ENCODE assay signal across 11 cellular contexts in genomic region chr10:50594012-50594411, GRCh38. TPM values are rescaled to one million over a fixed set of nuclear protein-coding genes. Genes with fewer than 3 reads are reported as not detected.
DNase-seq lines count a peak whose midpoint lies in the region; ATAC-seq and TF ChIP-seq lines count a peak whose summit lies in the region.
"Had no signal": no experiment of that assay in that cellular context is flagged by ENCODE, and none has a peak within 500 bp of the region (broad histone marks: within the 10 kb centered on the region; RNA-seq: fewer than 3 reads in every experiment).

No MANE protein-coding gene starts in this region.

- H3K4me3 ChIP-seq in brain microvascular endothelial cell (ENCODE audit: low read depth, low read length) (no peak overlapping the region), suprapubic skin (no peak overlapping the region)
- H3K4me3 ChIP-seq: dorsolateral prefrontal cortex had no signal

- TF ChIP-seq CTCF in brain microvascular endothelial cell (IDR thresholded peaks at IDR 0.05; ENCODE audit: low read depth, low read length, missing control alignments) (no peak), mesothelial cell of epicardium (IDR thresholded peaks at IDR 0.05; ENCODE audit: unreplicated experiment) (no peak), suprapubic skin (IDR thresholded peaks at IDR 0.05) (no peak)

- no peak for TF ChIP-seq EP300 in suprapubic skin (IDR thresholded peaks at IDR 0.05)

- H3K27ac ChIP-seq in brain microvascular endothelial cell (peak overlapping the region; percentile 46), suprapubic skin (no peak overlapping the region)

- H3K36me3 ChIP-seq in brain microvascular endothelial cell (replicated peaks) = no peaks in the 10 kb centered on the region
- peaks cover 10% of the 10 kb centered on the region for H3K36me3 ChIP-seq in suprapubic skin

- H3K27me3 ChIP-seq in brain microvascular endothelial cell (replicated peaks) (no peaks in the 10 kb centered on the region), suprapubic skin (no peaks in the 10 kb centered on the region)
- H3K27me3 ChIP-seq: dorsolateral prefrontal cortex had no signal

- DNase-seq in DMS53 (lab: John Stamatoyannopoulos, UW) = peak; percentile 82
- peak; percentile 32 for DNase-seq in NCI-H1105 treated with DMSO at 0.1 percent for 48 hours (lab: John Stamatoyannopoulos, UW)
- DNase-seq in brain microvascular endothelial cell = peak; percentile 73
- DNase-seq in kidney tubule cell (ENCODE audit: low spot score) = peak; percentile 39
- no peak for DNase-seq in hypothalamus (lab: John Stamatoyannopoulos, UW)
- DNase-seq in mesothelial cell of epicardium (ENCODE audit: low spot score in 2 of 2, unreplicated experiment in 2 of 2) = no peak
- no peak for DNase-seq in suprapubic skin (ENCODE audit: low spot score in 2 of 2)
- DNase-seq: activated T-cell treated with anti-CD3 and anti-CD28 coated beads, Interleukin-2, amount 50 U/mL, for 1 hour; dorsolateral prefrontal cortex; left cardiac atrium had no signal

- H3K36me3 Mint-ChIP-seq in mesothelial cell of epicardium = no peaks in the 10 kb centered on the region

- no peak overlapping the region for H3K4me3 Mint-ChIP-seq in mesothelial cell of epicardium

- no peaks in the 10 kb centered on the region for H3K9me3 Mint-ChIP-seq in mesothelial cell of epicardium

- in situ Hi-C loops in brain microvascular endothelial cell (cut with HindIII; ENCODE audit: low pct_ligation_motif_present, low sequenced_read_pairs) = no loop called here

- H3K27me3 Mint-ChIP-seq in mesothelial cell of epicardium (ENCODE audit: low read depth) = no peaks in the 10 kb centered on the region

- ATAC-seq in GM21526 (IDR thresholded peaks at IDR 0.05; ENCODE audit: low FRiP score, unreplicated experiment) = no peak

- no peaks in the 10 kb centered on the region for H3K9me3 ChIP-seq in suprapubic skin

- H3K4me1 ChIP-seq in suprapubic skin = peaks cover 7% of the 10 kb centered on the region

- no peaks in the 10 kb centered on the region for H3K4me1 Mint-ChIP-seq in mesothelial cell of epicardium

- H3K27ac Mint-ChIP-seq in mesothelial cell of epicardium = no peak overlapping the region

- 50% methylated on average over 2 of the region's 2 CpGs for WGBS in suprapubic skin

- no peak for TF ChIP-seq POLR2A in suprapubic skin (IDR thresholded peaks at IDR 0.05)

RNA-seq across cellular contexts. Expression of gene SGMS1, which starts 29.7 kb away (rescaled TPM):
- total RNA-seq in mesothelial cell of epicardium (14.9 to 17.5 TPM (median 16.8 TPM) in 3 replicates), suprapubic skin (100 to 1,000 TPM; 139 to 198 (median 173) TPM)

Comparison
In these comparisons a context has a peak if more than half of its experiments do, and no peak if none do; other contexts are left out.
1. DNase-seq: peak in DMS53 (single experiment), NCI-H1105 treated with DMSO at 0.1 percent for 48 hours (single experiment), brain microvascular endothelial cell (single experiment) and kidney tubule cell (single experiment); none in hypothalamus (0 of 51), mesothelial cell of epicardium (0 of 2) and suprapubic skin (0 of 2).